Comparison of ENCODE assay signal across 16 cellular contexts in genomic region chr2:39484620-39485495, GRCh38.
"Had no signal": no experiment of that assay in that cellular context is flagged by ENCODE, and none has a peak within 500 bp of the region (broad histone marks: within the 10 kb centered on the region; RNA-seq: fewer than 3 reads in every experiment).

No MANE protein-coding gene starts in this region.

- H3K9me3 Mint-ChIP-seq: activated CD4-positive, alpha-beta memory T cell treated with anti-CD3 and anti-CD28 coated beads, Interleukin-2, amount 10 ng/mL, durations not matched to agents 7 days and 5 days; activated T-cell treated with anti-CD3 and anti-CD28 coated beads, Interleukin-2, amount 50 U/mL, for 72 hours; naive thymus-derived CD8-positive, alpha-beta T cell; type B pancreatic cell had no signal

- H3K4me3 Mint-ChIP-seq: activated CD4-positive, alpha-beta memory T cell treated with anti-CD3 and anti-CD28 coated beads, Interleukin-2, amount 10 ng/mL, durations not matched to agents 7 days and 5 days; activated CD4-positive, alpha-beta T cell treated with anti-CD3 and anti-CD28 coated beads for 36 hours; activated T-cell treated with anti-CD3 and anti-CD28 coated beads, Interleukin-2, amount 50 U/mL, for 72 hours; naive thymus-derived CD8-positive, alpha-beta T cell; stimulated activated naive B cell treated with anti-CD40 and anti-IgM and Interleukin-4, amounts not matched to agents 10 μg/mL and 1 μg/mL and 100 μg/mL, for 72 hours; type B pancreatic cell had no signal

- DNase-seq: activated CD4-positive, alpha-beta memory T cell treated with anti-CD3 and anti-CD28 coated beads, Interleukin-2, amount 10 ng/mL, durations not matched to agents 7 days and 5 days; activated CD4-positive, alpha-beta T cell treated with anti-CD3 and anti-CD28 coated beads for 36 hours; activated CD8-positive, alpha-beta memory T cell treated with anti-CD3 and anti-CD28 coated beads, Interleukin-2, amount 50 U/mL, for 4 hours; activated T-cell treated with anti-CD3 and anti-CD28 coated beads, Interleukin-2, amount 50 U/mL, for 72 hours; aorta; colonic mucosa; effector CD8-positive, alpha-beta T cell; gastrocnemius medialis; lower lobe of right lung; mucosa of descending colon; naive thymus-derived CD8-positive, alpha-beta T cell; small intestine; stimulated activated naive B cell treated with anti-CD40 and anti-IgM and Interleukin-4, amounts not matched to agents 10 μg/mL and 1 μg/mL and 100 μg/mL, for 72 hours had no signal

- H3K27ac Mint-ChIP-seq: activated CD4-positive, alpha-beta memory T cell treated with anti-CD3 and anti-CD28 coated beads, Interleukin-2, amount 10 ng/mL, durations not matched to agents 7 days and 5 days; activated CD4-positive, alpha-beta T cell treated with anti-CD3 and anti-CD28 coated beads for 36 hours; activated T-cell treated with anti-CD3 and anti-CD28 coated beads, Interleukin-2, amount 50 U/mL, for 72 hours; stimulated activated naive B cell treated with anti-CD40 and anti-IgM and Interleukin-4, amounts not matched to agents 10 μg/mL and 1 μg/mL and 100 μg/mL, for 72 hours had no signal

- FAIRE-seq: small intestine had no signal

- H3K36me3 ChIP-seq: colonic mucosa, gastrocnemius medialis, lower lobe of right lung, neutrophil, right atrium auricular region had no signal

- H3K4me1 Mint-ChIP-seq: activated CD4-positive, alpha-beta memory T cell treated with anti-CD3 and anti-CD28 coated beads, Interleukin-2, amount 10 ng/mL, durations not matched to agents 7 days and 5 days; activated CD4-positive, alpha-beta T cell treated with anti-CD3 and anti-CD28 coated beads for 36 hours had no signal

- ATAC-seq: activated CD4-positive, alpha-beta T cell treated with anti-CD3 and anti-CD28 coated beads for 36 hours; activated T-cell treated with anti-CD3 and anti-CD28 coated beads, Interleukin-2, amount 50 U/mL, for 72 hours; gastrocnemius medialis; lower lobe of right lung; mucosa of descending colon; naive thymus-derived CD8-positive, alpha-beta T cell; stimulated activated naive B cell treated with anti-CD40 and anti-IgM and Interleukin-4, amounts not matched to agents 10 μg/mL and 1 μg/mL and 100 μg/mL, for 72 hours had no signal

- H3K36me3 Mint-ChIP-seq: stimulated activated naive B cell treated with anti-CD40 and anti-IgM and Interleukin-4, amounts not matched to agents 10 μg/mL and 1 μg/mL and 100 μg/mL, for 72 hours; type B pancreatic cell had no signal

- H3K27me3 ChIP-seq: colonic mucosa, gastrocnemius medialis, neutrophil, right atrium auricular region had no signal

- H3K27me3 Mint-ChIP-seq: stimulated activated naive B cell treated with anti-CD40 and anti-IgM and Interleukin-4, amounts not matched to agents 10 μg/mL and 1 μg/mL and 100 μg/mL, for 72 hours; type B pancreatic cell had no signal

- H3K27ac ChIP-seq: colonic mucosa, gastrocnemius medialis, lower lobe of right lung, neutrophil, right atrium auricular region had no signal

- H3K4me1 ChIP-seq: colonic mucosa had no signal

- H3K4me3 ChIP-seq: colonic mucosa, gastrocnemius medialis, lower lobe of right lung, mucosa of descending colon, right atrium auricular region had no signal

- H3K9me3 ChIP-seq: colonic mucosa, gastrocnemius medialis, lower lobe of right lung, mucosa of descending colon, neutrophil, right atrium auricular region had no signal
